ENCODE assay signal across 8 cellular contexts in genomic region chr17:59366773-59367656, GRCh38. TPM values are rescaled to one million over a fixed set of nuclear protein-coding genes. Genes with fewer than 3 reads are reported as not detected.
A peak's percentile ranks its signal among the peaks of the same experiment; 100 is the strongest.
DNase-seq lines count a peak whose midpoint lies in the region; ATAC-seq and TF ChIP-seq lines count a peak whose summit lies in the region.

No MANE protein-coding gene starts in this region.

- peaks cover 2% of the 10 kb centered on the region for H3K36me3 Mint-ChIP-seq in CD8-positive, alpha-beta T cell

- no peak for TF ChIP-seq CTCF in CD8-positive, alpha-beta T cell (IDR thresholded peaks at IDR 0.05)
- TF ChIP-seq CTCF in uterus (IDR thresholded peaks at IDR 0.05): no peak

- no peak overlapping the region for H3K4me3 ChIP-seq in CD8-positive, alpha-beta T cell (ENCODE audit: low read depth, low read length)
- no peak overlapping the region for H3K4me3 ChIP-seq in uterus

- CTCF ChIA-PET in CD8-positive, alpha-beta T cell (lab: Charles Lee): interaction anchor here (1.0 kb wide), 1 partner anchor 155 kb away, joined by 3 read pairs; no protein-coding TSS in a partner anchor

- H3K9me3 ChIP-seq in CD8-positive, alpha-beta T cell (ENCODE audit: low read length): no peaks in the 10 kb centered on the region
- H3K9me3 ChIP-seq in uterus: no peaks in the 10 kb centered on the region

- H3K27me3 Mint-ChIP-seq in CD8-positive, alpha-beta T cell (ENCODE audit: low read depth): no peaks in the 10 kb centered on the region

- no peaks in the 10 kb centered on the region for H3K9me3 Mint-ChIP-seq in CD8-positive, alpha-beta T cell

- H3K27me3 ChIP-seq in CD8-positive, alpha-beta T cell (ENCODE audit: insufficient read depth, low read length): no peaks in the 10 kb centered on the region
- no peaks in the 10 kb centered on the region for H3K27me3 ChIP-seq in uterus

- peak overlapping the region; percentile 44 for H3K27ac ChIP-seq in CD8-positive, alpha-beta T cell (ENCODE audit: low read depth, low read length)
- H3K27ac ChIP-seq in uterus: peak overlapping the region; percentile 91 to 96

- TF ChIP-seq POLR2A in uterus (IDR thresholded peaks at IDR 0.05): peak in 1 of 2 donors; percentile 12

- intact Hi-C loops in CD8-positive, alpha-beta T cell (cut with DNase I, micrococcal nuclease): loop anchor here in 1 of 2 experiments (10.0 kb wide), 1 partner anchor 1032 kb away; no protein-coding TSS in a partner anchor
- intact Hi-C loops in uterus (cut with DNase I; ENCODE audit: low total_unique reads): no loop called here

- H3K4me3 Mint-ChIP-seq in CD8-positive, alpha-beta T cell: peak overlapping the region; percentile 75

- H3K4me1 ChIP-seq in CD8-positive, alpha-beta T cell (ENCODE audit: insufficient read depth, low read length): peaks cover 85% of the 10 kb centered on the region
- peaks cover 50 to 53% of the 10 kb centered on the region in 2 donors for H3K4me1 ChIP-seq in uterus

- DNase-seq in CD8-positive, alpha-beta T cell: no peak
- DNase-seq in NCI-H1694 (lab: John Stamatoyannopoulos, UW) (peak; percentile 62), cerebellum (ENCODE audit: low spot score) (peak; percentile 85), medulla oblongata (ENCODE audit: extremely low spot score) (peak; percentile 72), uterus (peak; percentile 26 to 71), SKM-1 treated with dmso at 0.1 percent for 144 hours (lab: John Stamatoyannopoulos, UW; ENCODE audit: unreplicated experiment) (no peak), OCI-M2 (lab: John Stamatoyannopoulos, UW; ENCODE audit: unreplicated experiment) (no peak)

- peaks cover 85% of the 10 kb centered on the region for H3K4me1 Mint-ChIP-seq in CD8-positive, alpha-beta T cell (ENCODE audit: low read depth)

- H3K27ac Mint-ChIP-seq in CD8-positive, alpha-beta T cell: peak overlapping the region; percentile 99

- H3K36me3 ChIP-seq in CD8-positive, alpha-beta T cell (ENCODE audit: insufficient read depth, low read length): no peaks in the 10 kb centered on the region
- H3K36me3 ChIP-seq in uterus: no peaks in the 10 kb centered on the region

- POLR2A ChIA-PET in CD8-positive, alpha-beta T cell (lab: Charles Lee): interaction anchor here (1.0 to 1.2 kb wide), 2 partner anchors 8 to 47 kb away, joined by 3 read pairs; no protein-coding TSS in a partner anchor

- no peak for ATAC-seq in CD8-positive, alpha-beta T cell
- ATAC-seq in HG03439 (IDR thresholded peaks at IDR 0.05; ENCODE audit: unreplicated experiment): no peak

RNA-seq across cellular contexts. Expression of gene YPEL2, which starts 35.6 kb away (rescaled TPM):
- total RNA-seq in CD8-positive, alpha-beta T cell: 10 to 100 TPM; 48.7 to 54.4 TPM
- total RNA-seq in cerebellum (12.2 TPM), uterus (10 to 100 TPM; 21.2 to 91.7 (median 25.0) TPM)

Comparison
In these comparisons a context has a peak if more than half of its experiments do, and no peak if none do; other contexts are left out.
1. DNase-seq: peak in NCI-H1694 (single experiment), cerebellum (single experiment), medulla oblongata (single experiment) and uterus (2 of 2); none in CD8-positive, alpha-beta T cell (0 of 7), SKM-1 treated with dmso at 0.1 percent for 144 hours (single experiment) and OCI-M2 (single experiment).